ENCODE assay signal across 8 cellular contexts in the genomic region with DNA sequence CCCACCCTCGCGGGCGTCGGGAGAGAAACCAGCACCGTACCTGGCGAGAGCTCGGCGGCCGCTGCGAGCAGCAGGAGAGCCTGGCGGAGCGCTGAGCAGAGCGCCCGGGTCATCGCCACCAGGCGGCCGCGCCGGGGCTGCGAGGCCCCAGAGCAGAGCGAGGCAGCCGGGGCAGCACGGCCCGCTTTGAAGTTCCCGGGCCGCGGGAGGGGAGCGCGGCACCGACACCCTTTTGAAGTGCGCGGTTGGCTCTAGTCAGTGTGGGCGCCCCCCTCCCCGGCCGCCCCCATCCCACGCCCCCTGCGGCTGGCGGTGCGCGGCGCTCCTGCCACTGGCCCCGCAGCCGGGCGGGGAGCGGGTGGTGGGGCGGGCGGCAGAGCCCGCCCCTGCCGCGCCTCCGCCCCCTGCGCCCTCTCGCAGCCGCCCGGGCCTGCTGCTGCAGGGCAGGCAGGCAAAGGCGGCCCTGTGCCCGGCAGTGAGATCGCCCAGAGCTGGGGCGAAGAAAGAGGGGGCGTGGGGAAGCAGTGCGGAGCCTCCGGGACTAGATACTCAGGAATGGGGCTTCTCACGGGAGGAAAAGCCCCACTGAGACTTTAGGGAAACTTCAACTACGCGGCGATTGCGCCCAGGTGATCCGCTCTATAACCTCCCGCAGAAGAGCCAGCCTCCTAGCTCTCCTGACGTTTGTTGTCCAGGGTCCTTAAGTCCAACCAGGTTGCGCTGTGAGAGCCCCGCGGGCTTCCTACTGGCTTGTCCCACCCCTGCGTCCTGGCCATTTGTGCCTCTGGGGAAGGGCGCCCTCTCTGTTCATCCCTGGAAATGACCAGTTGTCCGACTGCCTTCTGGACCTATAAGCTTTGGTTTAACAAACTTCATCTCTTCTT. TPM values are rescaled to one million over a fixed set of nuclear protein-coding genes. Genes with fewer than 3 reads are reported as not detected.
DNase-seq lines count a peak whose midpoint lies in the region; ATAC-seq, FAIRE-seq and TF ChIP-seq lines count a peak whose summit lies in the region.

TSS of gene ACVR1C (minus strand) at position 333 of the 884 bp plus-strand sequence. CDS start at position 113, 220 bp downstream.

- H3K4me3 ChIP-seq in bronchial epithelial cell (ENCODE audit: low read depth, low read length), result peak within 1 kb of the TSS; percentile 47
- H3K4me3 ChIP-seq in smooth muscle cell, result peak within 1 kb of the TSS; percentile 57

- DNase-seq in GM13977 (ENCODE audit: low spot score) (peak; percentile 82), NCI-H1436 treated with DMSO at 0.1 percent for 48 hours (lab: John Stamatoyannopoulos, UW) (peak; percentile 35), bronchial epithelial cell (ENCODE audit: low read depth) (peak; percentile 51), immature natural killer cell (peak; percentile 61 to 68 (median 68)), smooth muscle cell (lab: John Stamatoyannopoulos, UW; ENCODE audit: unreplicated experiment) (peak; percentile 6), GOT3 (lab: John Stamatoyannopoulos, UW) (no peak)

- peak within 1 kb of the TSS; percentile 100 for H3K4me2 ChIP-seq in smooth muscle cell

- H3K27ac Mint-ChIP-seq in immature natural killer cell, result peak within 1 kb of the TSS in 2 of 6 donors; percentile 6 to 35

- H3K79me2 ChIP-seq in smooth muscle cell (ENCODE audit: low read depth), result no peaks in the 10 kb centered on the region

- FAIRE-seq in bronchial epithelial cell (lab: Jason Lieb, UNC), result no peak

- no peak within 1 kb of the TSS for H3K9ac ChIP-seq in smooth muscle cell (ENCODE audit: low read depth)

- H3K4me1 Mint-ChIP-seq in immature natural killer cell, result peaks cover 18 to 28% of the 10 kb centered on the region in 2 donors

- H3K27me3 ChIP-seq in bronchial epithelial cell (ENCODE audit: control insufficient read depth, insufficient read depth, low read length) (peaks cover 5% of the 10 kb centered on the region), smooth muscle cell (ENCODE audit: low read depth) (peaks cover 45% of the 10 kb centered on the region)

- peaks cover 0 to under 1% (median 0%) of the 10 kb centered on the region in 6 donors for H3K9me3 Mint-ChIP-seq in immature natural killer cell

- peak within 1 kb of the TSS; percentile 82 to 86 (median 85) for H3K4me3 Mint-ChIP-seq in immature natural killer cell

- peaks cover 5 to 9% (median 8%) of the 10 kb centered on the region in 3 donors for H3K27me3 Mint-ChIP-seq in immature natural killer cell (ENCODE audit: low read depth in 3 of 3)

- in situ Hi-C loops in GM13977 (cut with MboI; ENCODE audit: low pct_unique_long_range_greater_than_20kb, low sequenced_read_pairs, unreplicated experiment), result no loop called here

- no peaks in the 10 kb centered on the region for H3K9me3 ChIP-seq in smooth muscle cell (replicated peaks; ENCODE audit: low read depth)

- H3K36me3 Mint-ChIP-seq in immature natural killer cell, result no peaks in the 10 kb centered on the region

- peak within 1 kb of the TSS; percentile 52; the same call in 1 of the 2 replicates for H3K27ac ChIP-seq in VCaP
- no peak within 1 kb of the TSS for H3K27ac ChIP-seq in smooth muscle cell (ENCODE audit: low read depth)

- TF ChIP-seq CTCF in GM13977 (IDR thresholded peaks at IDR 0.05; ENCODE audit: extremely low read depth, insufficient read depth, missing control alignments) (peak; percentile 34), VCaP (conservative IDR thresholded peaks at IDR 0.05) (peak; percentile 63), bronchial epithelial cell (IDR thresholded peaks at IDR 0.05; ENCODE audit: insufficient read depth, low read length, severe bottlenecking) (peak; percentile 71), smooth muscle cell (IDR thresholded peaks at IDR 0.05; ENCODE audit: borderline replicate concordance, insufficient read depth, poor library complexity, severe bottlenecking) (peak; percentile 43)

- H2AFZ ChIP-seq in smooth muscle cell (ENCODE audit: low read depth), result peak within 1 kb of the TSS; percentile 73

- under 1% methylated on average over 43 of the region's 76 CpGs for WGBS in smooth muscle cell (ENCODE audit: low lambda C conversion rate)

- ATAC-seq in HG02763 (IDR thresholded peaks at IDR 0.05; ENCODE audit: unreplicated experiment), result peak; percentile 75

- H3K36me3 ChIP-seq in bronchial epithelial cell (ENCODE audit: control insufficient read depth, insufficient read depth, low read length) (no peaks in the 10 kb centered on the region), smooth muscle cell (ENCODE audit: low read depth) (no peaks in the 10 kb centered on the region)

- peaks cover 8% of the 10 kb centered on the region for H3K4me1 ChIP-seq in smooth muscle cell (ENCODE audit: low read depth)

- H4K20me1 ChIP-seq in smooth muscle cell (ENCODE audit: low read depth), result no peaks in the 10 kb centered on the region

- H3F3A ChIP-seq in smooth muscle cell (ENCODE audit: low read depth), result no peaks in the 10 kb centered on the region

RNA-seq across cellular contexts. Expression of gene ACVR1C, which starts in this region (rescaled TPM):
- 0.26 TPM in 2 replicates for total RNA-seq in bronchial epithelial cell
- polyA plus RNA-seq in immature natural killer cell, result not detected
- 0.04 and 0.36 TPM in 2 replicates for total RNA-seq in smooth muscle cell
- 0.12 TPM in 1 of 2 replicates, not detected in the other for polyA plus RNA-seq in smooth muscle cell

Comparison
In these comparisons a context has a peak if more than half of its experiments do, and no peak if none do; other contexts are left out.
1. Peak in DNase-seq and H3K4me3 ChIP-seq in bronchial epithelial cell; RNA of the gene not detected or under 1 TPM.
2. Peak in DNase-seq in immature natural killer cell; RNA of the gene not detected or under 1 TPM.
3. Peak in DNase-seq, H3K4me3 ChIP-seq and H3K4me2 ChIP-seq in smooth muscle cell; RNA of the gene not detected or under 1 TPM.